ENCODE assay signal across 1 cellular context in genomic region chr15:89002830-89003229, GRCh38.
TF ChIP-seq lines count a peak whose summit lies in the region.

No MANE protein-coding gene starts in this region.

TF ChIP-seq in GM23338, 12 proteins besides CTCF, POLR2A, EP300 and RAD21 (continued from another document):
- TF ChIP-seq ZNF462 (CRISPR knock-in tag; IDR thresholded peaks at IDR 0.05) (no peak), ETS1 (IDR thresholded peaks at IDR 0.05) (no peak), EZH2 (IDR thresholded peaks at IDR 0.05; ENCODE audit: low read depth, unreplicated experiment) (no peak), ZNF331 (CRISPR knock-in tag; IDR thresholded peaks at IDR 0.05; ENCODE audit: low read depth) (no peak), JUNB (IDR thresholded peaks at IDR 0.05; ENCODE audit: unreplicated experiment) (no peak), POLR2AphosphoS5 (IDR thresholded peaks at IDR 0.05; ENCODE audit: low read depth) (no peak), ZNF114 (CRISPR knock-in tag; IDR thresholded peaks at IDR 0.05) (no peak), CREB1 (CRISPR knock-in tag; IDR thresholded peaks at IDR 0.05; ENCODE audit: low read depth) (no peak), EZH2phosphoT487 (IDR thresholded peaks at IDR 0.05; ENCODE audit: unreplicated experiment) (no peak)
TF ChIP-seq in GM23338: peak in this region for 0.
